Comparison of ENCODE assay signal across 2 cellular contexts in genomic region chr22:20065896-20066616, GRCh38.
A peak's percentile ranks its signal among the peaks of the same experiment; 100 is the strongest.
TF ChIP-seq lines count a peak whose summit lies in the region.

No MANE protein-coding gene starts in this region.

TF ChIP-seq in HEK293, 187 proteins besides CTCF, POLR2A, EP300 and RAD21:
- TF ChIP-seq SP7 (tag by site-specific recombination; IDR thresholded peaks at IDR 0.05) (no peak), ZNF341 (tag by site-specific recombination; IDR thresholded peaks at IDR 0.05; ENCODE audit: low read depth) (no peak), ZNF350 (tag by site-specific recombination; IDR thresholded peaks at IDR 0.05) (no peak), GLIS2 (tag by site-specific recombination; IDR thresholded peaks at IDR 0.05) (no peak), HOXD13 (CRISPR knock-in tag; IDR thresholded peaks at IDR 0.05; ENCODE audit: borderline replicate concordance) (no peak), PRDM10 (tag by site-specific recombination; IDR thresholded peaks at IDR 0.05) (peak; percentile 63), ZEB2 (tag by site-specific recombination; IDR thresholded peaks at IDR 0.05) (no peak), ELK4 (IDR thresholded peaks at IDR 0.05; ENCODE audit: borderline replicate concordance, low read depth, low read length) (no peak)
TF ChIP-seq in HEK293: peak in this region for 1.

TF ChIP-seq in HepG2, 621 proteins besides CTCF, POLR2A, EP300 and RAD21:
- TF ChIP-seq AGO2 (optimal IDR thresholded peaks at IDR 0.05; ENCODE audit: low read depth, low read length) (peak; percentile 15), ZNF567 (CRISPR knock-in tag; IDR thresholded peaks at IDR 0.05; ENCODE audit: borderline replicate concordance) (no peak)
